ENCODE assay signal across 18 cellular contexts in the genomic region with DNA sequence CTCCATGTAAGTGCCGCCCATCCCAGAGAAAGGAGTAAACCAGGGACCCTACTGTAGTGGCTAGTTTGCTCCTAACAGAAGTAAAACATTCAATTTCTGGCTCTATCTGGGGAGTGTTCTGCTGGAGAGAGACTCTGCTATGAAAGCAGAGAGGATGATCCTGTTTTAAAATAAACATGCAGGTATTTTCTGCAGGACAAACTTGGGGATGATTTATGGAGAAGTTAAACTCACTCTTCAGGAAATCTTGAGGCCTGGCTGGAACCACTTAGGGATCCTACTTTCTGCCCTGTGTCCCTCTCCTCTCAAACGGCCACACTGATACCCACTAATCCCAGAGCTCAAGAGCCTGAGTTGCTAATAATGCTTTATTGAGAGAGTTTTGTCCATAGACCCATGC.
DNase-seq lines count a peak whose midpoint lies in the region; ATAC-seq and TF ChIP-seq lines count a peak whose summit lies in the region.
"Had no signal": no experiment of that assay in that cellular context is flagged by ENCODE, and none has a peak within 500 bp of the region (broad histone marks: within the 10 kb centered on the region; RNA-seq: fewer than 3 reads in every experiment).

No MANE protein-coding gene starts in this region.

- ATAC-seq in gastroesophageal sphincter (no peak), GM19023 (IDR thresholded peaks at IDR 0.05; ENCODE audit: unreplicated experiment) (no peak)

- H3K9ac ChIP-seq in muscle layer of colon (ENCODE audit: low read length): no peak overlapping the region
- H3K9ac ChIP-seq: BLaER1 treated with 17β-estradiol and CSF1 and Interleukin-3, amounts not matched to agents 10 nM and 100 nM; GM23248 had no signal

- 84 to 87% methylated on average over 2 of the region's 2 CpGs for WGBS in sigmoid colon, 2 donors
- 93 to 95% methylated on average over 2 of the region's 2 CpGs for WGBS in gastroesophageal sphincter (ENCODE audit: low coverage in 1 of 2), 2 donors

- H3K4me1 ChIP-seq in muscle layer of colon (ENCODE audit: insufficient read depth, low read length) (peaks cover 70% of the 10 kb centered on the region), sigmoid colon (peaks cover 0 to 94% (median 69%) of the 10 kb centered on the region in 4 donors), gastroesophageal sphincter (peaks cover 9 to 33% (median 13%) of the 10 kb centered on the region in 3 donors)
- H3K4me1 ChIP-seq: A549 had no signal

- TF ChIP-seq CTCF in C4-2B (conservative IDR thresholded peaks at IDR 0.05) (no peak), VCaP (conservative IDR thresholded peaks at IDR 0.05) (no peak), sigmoid colon (IDR thresholded peaks at IDR 0.05) (no peak), gastroesophageal sphincter (IDR thresholded peaks at IDR 0.05) (no peak)

- H3K27me3 ChIP-seq in muscle layer of colon (ENCODE audit: control insufficient read depth in 1 of 2, insufficient read depth in 2 of 2, low read length in 2 of 2): no peaks in the 10 kb centered on the region
- no peaks in the 10 kb centered on the region for H3K27me3 ChIP-seq in sigmoid colon
- H3K27me3 ChIP-seq in gastroesophageal sphincter: no peaks in the 10 kb centered on the region
- H3K27me3 ChIP-seq: BE2C; BLaER1 treated with 17β-estradiol and CSF1 and Interleukin-3, amounts not matched to agents 10 nM and 100 nM had no signal

- intact Hi-C loops in sigmoid colon (cut with DNase I): loop anchor here (10.0 kb wide), 3 partner anchors 180 to 570 kb away; a partner anchor contains a TSS

- H3K4me3 ChIP-seq in muscle layer of colon (ENCODE audit: low read depth in 1 of 2, low read length in 2 of 2) (no peak overlapping the region), sigmoid colon (no peak overlapping the region), gastroesophageal sphincter (no peak overlapping the region)
- H3K4me3 ChIP-seq: A549; BLaER1 treated with 17β-estradiol and CSF1 and Interleukin-3, amounts not matched to agents 10 nM and 100 nM; GM23248 had no signal

- H3K36me3 ChIP-seq in muscle layer of colon (ENCODE audit: insufficient read depth, low read length) (no peaks in the 10 kb centered on the region), sigmoid colon (no peaks in the 10 kb centered on the region), gastroesophageal sphincter (no peaks in the 10 kb centered on the region)
- H3K36me3 ChIP-seq: BE2C; BLaER1 treated with 17β-estradiol and CSF1 and Interleukin-3, amounts not matched to agents 10 nM and 100 nM had no signal

- TF ChIP-seq EP300 in sigmoid colon (IDR thresholded peaks at IDR 0.05): no peak
- no peak for TF ChIP-seq EP300 in gastroesophageal sphincter (IDR thresholded peaks at IDR 0.05)

- H3K9me3 ChIP-seq in muscle layer of colon (ENCODE audit: low read length) (no peaks in the 10 kb centered on the region), sigmoid colon (no peaks in the 10 kb centered on the region), gastroesophageal sphincter (no peaks in the 10 kb centered on the region)
- H3K9me3 ChIP-seq: A549; BE2C; BLaER1 treated with 17β-estradiol and CSF1 and Interleukin-3, amounts not matched to agents 10 nM and 100 nM had no signal

- peak overlapping the region; percentile 22; the same call in 1 of the 2 replicates for H3K27ac ChIP-seq in C4-2B
- H3K27ac ChIP-seq in VCaP: peak overlapping the region; percentile 66
- peak overlapping the region; percentile 3 for H3K27ac ChIP-seq in muscle layer of colon (ENCODE audit: low read depth, low read length)
- peak overlapping the region in 3 of 4 donors; percentile 69 to 75 (median 73) for H3K27ac ChIP-seq in sigmoid colon
- H3K27ac ChIP-seq in gastroesophageal sphincter: peak overlapping the region in 1 of 4 donors; percentile 71
- H3K27ac ChIP-seq: A549; BLaER1 treated with 17β-estradiol and CSF1 and Interleukin-3, amounts not matched to agents 10 nM and 100 nM; GM23248 had no signal

- DNase-seq in sigmoid colon (no peak), medulla oblongata (ENCODE audit: extremely low spot score) (no peak)
- DNase-seq: 8988T; AML-193; BE2C; Calu3; CD4-positive, alpha-beta memory T cell; COR-L47; DMS79 treated with DMSO at 0.1 percent for 48 hours; GF-D8; GM23248 had no signal

- TF ChIP-seq POLR2A in sigmoid colon (IDR thresholded peaks at IDR 0.05) (no peak), gastroesophageal sphincter (IDR thresholded peaks at IDR 0.05) (no peak)
